ENCODE assay signal across 16 cellular contexts in genomic region chr16:65657051-65657450, GRCh38.
"Had no signal": no experiment of that assay in that cellular context is flagged by ENCODE, and none has a peak within 500 bp of the region (broad histone marks: within the 10 kb centered on the region; RNA-seq: fewer than 3 reads in every experiment).

No MANE protein-coding gene starts in this region.

- DNase-seq: activated CD4-positive, alpha-beta memory T cell treated with anti-CD3 and anti-CD28 coated beads for 36 hours; activated CD8-positive, alpha-beta memory T cell treated with anti-CD3 and anti-CD28 coated beads, Interleukin-2, amount 10 ng/mL, durations not matched to agents 7 days and 5 days; activated naive CD4-positive, alpha-beta T cell treated with anti-CD3 and anti-CD28 coated beads, Interleukin-2, amount 10 ng/mL, durations not matched to agents 7 days and 5 days; activated T-cell treated with anti-CD3 and anti-CD28 coated beads, Interleukin-2, amount 50 U/mL, for 1 hour; hippocampal formation; left lung; occipital lobe; right lobe of liver; stimulated activated naive CD8-positive, alpha-beta T cell treated with anti-CD3 and anti-CD28 coated beads, Interleukin-15, Interleukin-2, amounts not matched to agents 100 U/mL and 50 U/mL, for 24 hours; upper lobe of right lung had no signal

- H3K27me3 ChIP-seq: ascending aorta, right lobe of liver, upper lobe of right lung had no signal

- H3K4me1 ChIP-seq: ascending aorta, esophagus muscularis mucosa, right lobe of liver had no signal

- H3K36me3 ChIP-seq: ascending aorta, esophagus muscularis mucosa, left lung, right lobe of liver, upper lobe of right lung had no signal

- H3K4me3 ChIP-seq: ascending aorta, esophagus muscularis mucosa, left lung, right lobe of liver, upper lobe of right lung had no signal

- H3K9me3 ChIP-seq: ascending aorta, esophagus muscularis mucosa, left lung, right lobe of liver, upper lobe of right lung had no signal

- H3K4me1 Mint-ChIP-seq: activated CD8-positive, alpha-beta memory T cell treated with anti-CD3 and anti-CD28 coated beads, Interleukin-2, amount 10 ng/mL, durations not matched to agents 7 days and 5 days; activated naive CD4-positive, alpha-beta T cell treated with anti-CD3 and anti-CD28 coated beads, Interleukin-2, amount 10 ng/mL, durations not matched to agents 7 days and 5 days; memory B cell had no signal

- ATAC-seq: activated CD8-positive, alpha-beta memory T cell treated with anti-CD3 and anti-CD28 coated beads, Interleukin-2, amount 10 ng/mL, durations not matched to agents 7 days and 5 days; left lung; right lobe of liver; stimulated activated naive CD8-positive, alpha-beta T cell treated with anti-CD3 and anti-CD28 coated beads, Interleukin-15, Interleukin-2, amounts not matched to agents 100 U/mL and 50 U/mL, for 24 hours; upper lobe of right lung had no signal

- H3K4me3 Mint-ChIP-seq: activated CD4-positive, alpha-beta memory T cell treated with anti-CD3 and anti-CD28 coated beads for 36 hours; activated CD8-positive, alpha-beta memory T cell treated with anti-CD3 and anti-CD28 coated beads, Interleukin-2, amount 10 ng/mL, durations not matched to agents 7 days and 5 days; activated naive CD4-positive, alpha-beta T cell treated with anti-CD3 and anti-CD28 coated beads, Interleukin-2, amount 10 ng/mL, durations not matched to agents 7 days and 5 days; memory B cell; natural killer cell treated with Interleukin-12 subunit alpha and Interleukin-12 subunit beta and Interleukin-15 and Interleukin-18, amount 100 ng/mL, for 72 hours had no signal

- H3K27ac Mint-ChIP-seq: activated CD4-positive, alpha-beta memory T cell treated with anti-CD3 and anti-CD28 coated beads for 36 hours; activated CD8-positive, alpha-beta memory T cell treated with anti-CD3 and anti-CD28 coated beads, Interleukin-2, amount 10 ng/mL, durations not matched to agents 7 days and 5 days; activated naive CD4-positive, alpha-beta T cell treated with anti-CD3 and anti-CD28 coated beads, Interleukin-2, amount 10 ng/mL, durations not matched to agents 7 days and 5 days; memory B cell; natural killer cell treated with Interleukin-12 subunit alpha and Interleukin-12 subunit beta and Interleukin-15 and Interleukin-18, amount 100 ng/mL, for 72 hours; progenitor cell of endocrine pancreas had no signal

- H3K9me3 Mint-ChIP-seq: activated CD4-positive, alpha-beta memory T cell treated with anti-CD3 and anti-CD28 coated beads for 36 hours; natural killer cell treated with Interleukin-12 subunit alpha and Interleukin-12 subunit beta and Interleukin-15 and Interleukin-18, amount 100 ng/mL, for 72 hours had no signal

- H3K27ac ChIP-seq: ascending aorta, esophagus muscularis mucosa, left lung, right lobe of liver, VCaP had no signal

- H3K36me3 Mint-ChIP-seq: activated CD4-positive, alpha-beta memory T cell treated with anti-CD3 and anti-CD28 coated beads for 36 hours; activated CD8-positive, alpha-beta memory T cell treated with anti-CD3 and anti-CD28 coated beads, Interleukin-2, amount 10 ng/mL, durations not matched to agents 7 days and 5 days; activated naive CD4-positive, alpha-beta T cell treated with anti-CD3 and anti-CD28 coated beads, Interleukin-2, amount 10 ng/mL, durations not matched to agents 7 days and 5 days; memory B cell; natural killer cell treated with Interleukin-12 subunit alpha and Interleukin-12 subunit beta and Interleukin-15 and Interleukin-18, amount 100 ng/mL, for 72 hours had no signal

- H3K27me3 Mint-ChIP-seq: activated CD4-positive, alpha-beta memory T cell treated with anti-CD3 and anti-CD28 coated beads for 36 hours; activated CD8-positive, alpha-beta memory T cell treated with anti-CD3 and anti-CD28 coated beads, Interleukin-2, amount 10 ng/mL, durations not matched to agents 7 days and 5 days; activated naive CD4-positive, alpha-beta T cell treated with anti-CD3 and anti-CD28 coated beads, Interleukin-2, amount 10 ng/mL, durations not matched to agents 7 days and 5 days had no signal
